Comparison of ENCODE assay signal across 23 cellular contexts in the genomic region with DNA sequence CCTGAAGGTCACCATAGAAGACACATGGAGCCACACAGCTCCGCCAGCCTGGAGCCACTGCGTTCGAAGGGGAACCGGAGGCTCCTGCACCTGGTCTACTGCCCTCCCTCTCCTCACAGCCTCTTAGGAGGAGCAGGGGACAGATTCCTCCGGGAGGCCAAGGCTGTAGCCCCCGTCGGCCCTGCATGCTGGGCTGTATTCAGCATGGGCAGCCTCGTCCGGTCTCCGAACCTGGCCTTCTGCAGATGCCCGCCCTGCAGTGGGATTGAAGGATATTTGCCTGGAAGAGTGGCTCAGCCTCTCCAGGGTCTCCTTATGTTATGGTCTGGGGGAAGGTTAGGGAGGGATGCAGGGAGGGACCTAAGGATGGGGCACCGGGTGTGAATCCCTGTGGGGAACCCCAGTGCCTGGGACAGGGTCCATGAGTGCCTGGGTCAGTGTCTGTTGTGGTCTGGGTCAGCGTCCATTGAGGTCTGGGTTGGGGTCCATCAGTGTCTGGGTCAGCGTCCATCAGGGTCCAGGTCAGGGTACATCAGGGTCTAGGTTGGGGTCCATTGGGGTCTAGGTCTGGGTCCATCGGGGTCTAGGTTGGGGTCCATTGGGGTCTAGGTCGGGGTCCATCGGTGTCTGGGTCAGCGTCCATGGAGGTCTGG. TPM values are rescaled to one million over a fixed set of nuclear protein-coding genes. Genes with fewer than 3 reads are reported as not detected.
"Had no signal": no experiment of that assay in that cellular context is flagged by ENCODE, and none has a peak within 500 bp of the region (broad histone marks: within the 10 kb centered on the region; RNA-seq: fewer than 3 reads in every experiment).

No MANE protein-coding gene starts in this region.

- H3K9me2 ChIP-seq: SK-N-SH had no signal

- H3K4me1 Mint-ChIP-seq: nephron progenitor cell, WTC11 had no signal

- H3K9me3 ChIP-seq: psoas muscle, right lobe of liver, SK-N-SH had no signal

- H3K36me3 ChIP-seq: heart left ventricle, right lobe of liver, stomach had no signal

- DNase-seq: activated CD4-positive, alpha-beta T cell treated with anti-CD3 and anti-CD28 coated beads for 4 hours; activated CD8-positive, alpha-beta memory T cell treated with anti-CD3 and anti-CD28 coated beads for 24 hours; activated CD8-positive, alpha-beta memory T cell treated with anti-CD3 and anti-CD28 coated beads, Interleukin-2, amount 50 U/mL, for 48 hours; activated naive CD8-positive, alpha-beta T cell treated with anti-CD3 and anti-CD28 coated beads, Interleukin-2, amount 50 U/mL, for 24 hours; anterior cingulate cortex; effector CD8-positive, alpha-beta T cell; immature natural killer cell; kidney glomerular epithelial cell; midbrain; nephron progenitor cell; psoas muscle; stimulated activated CD4-positive, alpha-beta T cell treated with anti-CD3 and anti-CD28 coated beads, Interleukin-4, amount 100 ng/mL, for 24 hours; stomach; trophoblast cell had no signal

- H3K27me3 ChIP-seq: gastroesophageal sphincter, right lobe of liver, stomach had no signal

- H3K4me2 ChIP-seq: SK-N-SH, smooth muscle cell had no signal

- H3K4me1 ChIP-seq: gastroesophageal sphincter, psoas muscle, stomach had no signal

- H3K27ac ChIP-seq: gastroesophageal sphincter, heart left ventricle, psoas muscle, right lobe of liver, stomach had no signal

- H3K36me3 Mint-ChIP-seq: immature natural killer cell had no signal

- H3K9ac ChIP-seq: SK-N-SH had no signal

- H3K9me3 Mint-ChIP-seq: activated naive CD8-positive, alpha-beta T cell treated with anti-CD3 and anti-CD28 coated beads, Interleukin-2, amount 50 U/mL, for 24 hours; stimulated activated effector memory CD8-positive, alpha-beta T cell treated with anti-CD3 and anti-CD28 coated beads, Interleukin-12 subunit alpha, Interleukin-12 subunit beta, amount 100 ng/mL, for 72 hours had no signal

- H3K4me3 Mint-ChIP-seq: activated naive CD8-positive, alpha-beta T cell treated with anti-CD3 and anti-CD28 coated beads, Interleukin-2, amount 50 U/mL, for 24 hours; nephron progenitor cell; WTC11 had no signal

- ATAC-seq: activated naive CD8-positive, alpha-beta T cell treated with anti-CD3 and anti-CD28 coated beads, Interleukin-2, amount 50 U/mL, for 24 hours; esophagus mucosa; gastroesophageal sphincter; heart left ventricle; psoas muscle; right lobe of liver; stimulated activated effector memory CD8-positive, alpha-beta T cell treated with anti-CD3 and anti-CD28 coated beads, Interleukin-12 subunit alpha, Interleukin-12 subunit beta, amount 100 ng/mL, for 72 hours; WTC11 had no signal

- H3K27ac Mint-ChIP-seq: activated naive CD8-positive, alpha-beta T cell treated with anti-CD3 and anti-CD28 coated beads, Interleukin-2, amount 50 U/mL, for 24 hours; immature natural killer cell; nephron progenitor cell; stimulated activated effector memory CD8-positive, alpha-beta T cell treated with anti-CD3 and anti-CD28 coated beads, Interleukin-12 subunit alpha, Interleukin-12 subunit beta, amount 100 ng/mL, for 72 hours; WTC11 had no signal

- H3K4me3 ChIP-seq: gastroesophageal sphincter, heart left ventricle, psoas muscle, right lobe of liver, smooth muscle cell, stomach had no signal

RNA-seq across cellular contexts. Expression of a gene that starts 16.3 kb away (rescaled TPM):
- total RNA-seq: omental fat pad, psoas muscle, stomach had no signal
